In genomic region chr1:25432749-25433388, GRCh38 we compare ENCODE assay signal across 9 cellular contexts. TPM values are rescaled to one million over a fixed set of nuclear protein-coding genes. Genes with fewer than 3 reads are reported as not detected.
DNase-seq lines count a peak whose midpoint lies in the region; ATAC-seq and TF ChIP-seq lines count a peak whose summit lies in the region.
"Had no signal": no experiment of that assay in that cellular context is flagged by ENCODE, and none has a peak within 500 bp of the region (broad histone marks: within the 10 kb centered on the region; RNA-seq: fewer than 3 reads in every experiment).

No MANE protein-coding gene starts in this region.

- H3K4me3 ChIP-seq in SK-N-MC = peak overlapping the region; percentile 80
- H3K4me3 ChIP-seq in esophagus squamous epithelium = peak overlapping the region in 3 of 4 donors; percentile 80 to 97 (median 86)
- H3K4me3 ChIP-seq in skeletal muscle satellite cell (ENCODE audit: low read length) = peak overlapping the region; percentile 83

- H3K36me3 ChIP-seq in SK-N-MC (ENCODE audit: insufficient read depth, low read length) (no peaks in the 10 kb centered on the region), esophagus squamous epithelium (peaks cover 0 to 5% (median 0%) of the 10 kb centered on the region in 3 donors), skeletal muscle satellite cell (ENCODE audit: insufficient read depth, low read length) (peaks cover 6% of the 10 kb centered on the region)

- peaks cover 30 to 83% (median 41%) of the 10 kb centered on the region in 3 donors for H3K4me1 ChIP-seq in esophagus squamous epithelium
- peaks cover 45% of the 10 kb centered on the region for H3K4me1 ChIP-seq in skeletal muscle satellite cell (ENCODE audit: control insufficient read depth, insufficient read depth, low read length)

- CTCF ChIA-PET in activated CD8-positive, alpha-beta memory T cell treated with anti-CD3 and anti-CD28 coated beads, Interleukin-2, amount 10 ng/mL, durations not matched to agents 7 days and 5 days (lab: Charles Lee) = no interaction called here

- intact Hi-C loops in esophagus squamous epithelium (cut with DNase I) = no loop called here

- H3K9me3 ChIP-seq in SK-N-MC (ENCODE audit: low read depth, low read length) (no peaks in the 10 kb centered on the region), esophagus squamous epithelium (no peaks in the 10 kb centered on the region), skeletal muscle satellite cell (replicated peaks; ENCODE audit: low read length) (no peaks in the 10 kb centered on the region)

- H3K27me3 ChIP-seq in esophagus squamous epithelium = no peaks in the 10 kb centered on the region
- H3K27me3 ChIP-seq in skeletal muscle satellite cell (ENCODE audit: control insufficient read depth, insufficient read depth, low read length) = no peaks in the 10 kb centered on the region

- H3K27ac ChIP-seq in SK-N-MC = peak overlapping the region; percentile 65
- H3K27ac ChIP-seq in esophagus squamous epithelium = peak overlapping the region in 2 of 4 donors; percentile 95 to 96

- DNase-seq in T-helper 2 cell treated with Interferon-gamma antibody and Interleukin-4, amounts not matched to agents 5 μg/mL and 100 μg/mL, for 36 hours (ENCODE audit: low spot score) = no peak
- DNase-seq in T-helper 2 cell = no peak
- DNase-seq in SK-N-MC (ENCODE audit: low read depth, low spot score) = no peak
- DNase-seq in esophagus squamous epithelium (lab: John Stamatoyannopoulos, UW) = no peak
- no peak for DNase-seq in activated CD8-positive, alpha-beta memory T cell treated with anti-CD3 and anti-CD28 coated beads, Interleukin-2, amount 10 ng/mL, durations not matched to agents 7 days and 5 days
- DNase-seq: occipital lobe had no signal

- no peaks in the 10 kb centered on the region for H3K9me3 Mint-ChIP-seq in T-helper 2 cell treated with Interferon-gamma antibody and Interleukin-4, amounts not matched to agents 5 μg/mL and 100 μg/mL, for 36 hours
- H3K9me3 Mint-ChIP-seq in activated CD8-positive, alpha-beta memory T cell treated with anti-CD3 and anti-CD28 coated beads, Interleukin-2, amount 10 ng/mL, durations not matched to agents 7 days and 5 days (ENCODE audit: low read depth) = no peaks in the 10 kb centered on the region

- no peak overlapping the region for H3K27ac Mint-ChIP-seq in T-helper 2 cell treated with Interferon-gamma antibody and Interleukin-4, amounts not matched to agents 5 μg/mL and 100 μg/mL, for 36 hours
- no peak overlapping the region for H3K27ac Mint-ChIP-seq in activated CD8-positive, alpha-beta memory T cell treated with anti-CD3 and anti-CD28 coated beads, Interleukin-2, amount 10 ng/mL, durations not matched to agents 7 days and 5 days

- 67 to 79% methylated on average over 6 of the region's 6 CpGs for WGBS in esophagus squamous epithelium, 2 donors

- TF ChIP-seq POLR2A in esophagus squamous epithelium (IDR thresholded peaks at IDR 0.05) = no peak

- H3K9ac ChIP-seq in SK-N-MC (ENCODE audit: insufficient read length) = peak overlapping the region; percentile 37
- H3K9ac ChIP-seq in skeletal muscle satellite cell (ENCODE audit: low read depth, low read length) = peak overlapping the region; percentile 88

- no peak for TF ChIP-seq CTCF in esophagus squamous epithelium (IDR thresholded peaks at IDR 0.05)

- no peak for ATAC-seq in GM19351 (IDR thresholded peaks at IDR 0.05; ENCODE audit: unreplicated experiment)
- ATAC-seq in activated CD8-positive, alpha-beta memory T cell treated with anti-CD3 and anti-CD28 coated beads, Interleukin-2, amount 10 ng/mL, durations not matched to agents 7 days and 5 days = no peak
- ATAC-seq in HG03354 (IDR thresholded peaks at IDR 0.05; ENCODE audit: poor library complexity, severe bottlenecking, unreplicated experiment) = no peak

- peak overlapping the region; percentile 86 for H3K4me3 Mint-ChIP-seq in T-helper 2 cell treated with Interferon-gamma antibody and Interleukin-4, amounts not matched to agents 5 μg/mL and 100 μg/mL, for 36 hours
- no peak overlapping the region for H3K4me3 Mint-ChIP-seq in activated CD8-positive, alpha-beta memory T cell treated with anti-CD3 and anti-CD28 coated beads, Interleukin-2, amount 10 ng/mL, durations not matched to agents 7 days and 5 days

- peaks cover 58% of the 10 kb centered on the region for H3K4me1 Mint-ChIP-seq in T-helper 2 cell treated with Interferon-gamma antibody and Interleukin-4, amounts not matched to agents 5 μg/mL and 100 μg/mL, for 36 hours (ENCODE audit: low read depth)
- H3K4me1 Mint-ChIP-seq in activated CD8-positive, alpha-beta memory T cell treated with anti-CD3 and anti-CD28 coated beads, Interleukin-2, amount 10 ng/mL, durations not matched to agents 7 days and 5 days = peaks cover 54% of the 10 kb centered on the region

- H3K36me3 Mint-ChIP-seq in T-helper 2 cell treated with Interferon-gamma antibody and Interleukin-4, amounts not matched to agents 5 μg/mL and 100 μg/mL, for 36 hours (ENCODE audit: low read depth) = peaks cover 16% of the 10 kb centered on the region
- H3K36me3 Mint-ChIP-seq in activated CD8-positive, alpha-beta memory T cell treated with anti-CD3 and anti-CD28 coated beads, Interleukin-2, amount 10 ng/mL, durations not matched to agents 7 days and 5 days = peaks cover 3% of the 10 kb centered on the region

- H3K27me3 Mint-ChIP-seq in T-helper 2 cell treated with Interferon-gamma antibody and Interleukin-4, amounts not matched to agents 5 μg/mL and 100 μg/mL, for 36 hours (ENCODE audit: low read depth) = no peaks in the 10 kb centered on the region
- H3K27me3 Mint-ChIP-seq in activated CD8-positive, alpha-beta memory T cell treated with anti-CD3 and anti-CD28 coated beads, Interleukin-2, amount 10 ng/mL, durations not matched to agents 7 days and 5 days = no peaks in the 10 kb centered on the region

- peak overlapping the region; percentile 89 for H3K4me2 ChIP-seq in skeletal muscle satellite cell (ENCODE audit: low read length)

RNA-seq across cellular contexts. Expression of gene MACO1, which starts 2.2 kb away (rescaled TPM):
- 10 to 100 TPM; 14.4 to 18.8 (median 14.9) TPM for total RNA-seq in esophagus squamous epithelium
- total RNA-seq in skeletal muscle satellite cell (2012; rRNA removed) = 12.2 and 17.9 TPM in 2 replicates
- total RNA-seq in activated CD8-positive, alpha-beta memory T cell treated with anti-CD3 and anti-CD28 coated beads, Interleukin-2, amount 10 ng/mL, durations not matched to agents 7 days and 5 days = 10 to 100 TPM; 13.0 to 15.7 TPM

RNA-seq across cellular contexts. Expression of gene RHCE, which starts 12.2 kb away (rescaled TPM):
- total RNA-seq in esophagus squamous epithelium = under 1 TPM in 2 of 4 donors, not detected in 2; 0.27 to 0.38 TPM
- 0.44 and 1.5 TPM in 2 replicates for total RNA-seq in skeletal muscle satellite cell (2012; rRNA removed)
- total RNA-seq in activated CD8-positive, alpha-beta memory T cell treated with anti-CD3 and anti-CD28 coated beads, Interleukin-2, amount 10 ng/mL, durations not matched to agents 7 days and 5 days = not detected
- total RNA-seq: occipital lobe had no signal
